Comparison of ENCODE assay signal across 9 cellular contexts in the genomic region with DNA sequence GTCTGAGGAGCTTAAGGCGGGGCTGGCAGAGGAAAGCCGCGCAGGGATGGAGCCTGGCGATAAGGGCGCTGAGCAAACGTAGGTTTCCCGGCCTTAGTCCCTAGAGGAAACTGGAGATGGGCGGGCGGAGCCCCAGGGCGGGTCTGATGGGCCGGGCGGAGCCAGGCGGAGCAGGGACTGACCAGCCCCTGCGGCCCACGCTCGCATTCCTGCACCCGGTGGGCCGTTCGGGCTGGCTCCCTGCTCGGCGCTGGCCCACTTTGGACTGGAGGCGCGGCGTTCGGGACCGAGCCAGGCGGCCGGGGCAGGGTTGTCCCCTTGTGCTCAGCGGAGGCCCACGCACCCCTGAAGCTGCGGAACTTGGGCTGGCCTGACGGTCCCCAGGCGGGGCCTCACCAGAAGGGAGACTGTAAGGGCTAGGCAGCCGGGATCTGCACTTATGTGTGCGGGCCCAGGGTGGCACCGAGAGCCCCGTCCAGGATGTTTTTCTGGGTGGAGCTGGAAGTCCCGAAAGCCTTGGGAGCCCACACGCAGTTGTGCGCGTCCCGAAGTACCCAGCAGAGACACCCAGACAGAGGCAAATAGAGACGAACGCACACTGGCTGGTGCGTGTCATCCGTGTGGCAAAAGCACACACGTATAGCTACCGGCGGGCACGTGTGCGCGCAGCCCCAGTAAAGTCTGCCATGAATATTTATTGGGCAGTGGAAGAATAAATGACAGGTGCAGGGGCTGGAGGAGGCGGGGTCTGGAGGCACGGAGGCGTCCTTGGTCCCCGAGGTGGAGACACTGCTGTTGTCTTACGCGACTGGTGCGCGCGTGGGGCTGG. TPM values are rescaled to one million over a fixed set of nuclear protein-coding genes. Genes with fewer than 3 reads are reported as not detected.
DNase-seq lines count a peak whose midpoint lies in the region; ATAC-seq, FAIRE-seq and TF ChIP-seq lines count a peak whose summit lies in the region.
"Had no signal": no experiment of that assay in that cellular context is flagged by ENCODE, and none has a peak within 500 bp of the region (broad histone marks: within the 10 kb centered on the region; RNA-seq: fewer than 3 reads in every experiment).

No MANE protein-coding gene starts in this region.

- H3K4ac ChIP-seq in H1 (replicated peaks; ENCODE audit: insufficient read length, low read depth, low read length) = peak overlapping the region; percentile 67

- no peak overlapping the region for H2BK120ac ChIP-seq in H1 (replicated peaks; ENCODE audit: low read depth, low read length)

- no peak overlapping the region for H3K56ac ChIP-seq in H1 (replicated peaks; ENCODE audit: insufficient read length, low read depth, low read length)

- POLR2A ChIA-PET in H1 (lab: Charles Lee; ENCODE audit: partially characterized antibody) = interaction anchor here (0.9 to 24.0 kb wide), 13 partner anchors 18 to 243 kb away, joined by 3 to 430 read pairs (median 5); partner anchors contain the start of genes FUS, KAT8 and PYCARD

- TF ChIP-seq EP300 in H1 (IDR thresholded peaks at IDR 0.05; ENCODE audit: borderline replicate concordance in 1 of 2, low read depth in 2 of 2, low read length in 2 of 2) = no peak

- H4K20me1 ChIP-seq in H1 (replicated peaks in 1 of 2; ENCODE audit: control insufficient read depth in 1 of 2, insufficient read depth in 2 of 2, low read length in 2 of 2) = no peaks in the 10 kb centered on the region

- no peaks in the 10 kb centered on the region for H3K79me1 ChIP-seq in H1 (ENCODE audit: low read depth, low read length)

- peaks cover 11% of the 10 kb centered on the region for H3K4me1 ChIP-seq in SJSA1 (replicated peaks)
- peaks cover 0 to 33% (median 20%) of the 10 kb centered on the region in 4 experiments; a peak in 6 of 7 replicates for H3K4me1 ChIP-seq in H1 (replicated peaks in 1 of 4; ENCODE audit: control insufficient read depth in 3 of 4, insufficient read depth in 4 of 4, low read length in 3 of 4)
- H3K4me1 ChIP-seq in mesodermal cell (ENCODE audit: control insufficient read depth, insufficient read depth, low read length, poor library complexity, severe bottlenecking) = peaks cover 10% of the 10 kb centered on the region
- H3K4me1 ChIP-seq in urinary bladder (ENCODE audit: insufficient read depth) = no peaks in the 10 kb centered on the region

- no peak; a peak in 1 of 4 replicates for TF ChIP-seq RAD21 in H1 (IDR thresholded peaks at IDR 0.05 in 1 of 2, conservative IDR thresholded peaks at IDR 0.05 in 1 of 2; ENCODE audit: low read depth in 2 of 2, low read length in 2 of 2)

- H3K27me3 ChIP-seq in SJSA1 (replicated peaks) = peaks cover 54% of the 10 kb centered on the region
- H3K27me3 ChIP-seq in H1 (replicated peaks in 1 of 4; ENCODE audit: control insufficient read depth in 3 of 4, extremely low read depth in 1 of 4, insufficient read depth in 3 of 4, low read length in 3 of 4) = peaks cover 8 to 21% (median 19%) of the 10 kb centered on the region in 4 experiments

- no peak overlapping the region for H2AK5ac ChIP-seq in H1 (ENCODE audit: low read depth, low read length)

- peak overlapping the region; percentile 19 for H4K5ac ChIP-seq in H1 (ENCODE audit: insufficient read length, low read depth, low read length)

- ATAC-seq in GM21423 (IDR thresholded peaks at IDR 0.05; ENCODE audit: unreplicated experiment) = no peak

- H3K9me3 ChIP-seq in SJSA1 (replicated peaks) (no peaks in the 10 kb centered on the region), H1 (ENCODE audit: insufficient read depth in 2 of 2, low read depth in 1 of 2, low read length in 1 of 2) (no peaks in the 10 kb centered on the region), mesodermal cell (ENCODE audit: control insufficient read depth, low read length) (no peaks in the 10 kb centered on the region)

- no peaks in the 10 kb centered on the region for H3K79me2 ChIP-seq in H1 (ENCODE audit: control insufficient read depth in 1 of 2, insufficient read depth in 2 of 2, low read length in 2 of 2)

- H4K91ac ChIP-seq in H1 (replicated peaks; ENCODE audit: insufficient read length, low read length) = no peak overlapping the region

- peak; percentile 40 for DNase-seq in stimulated activated CD4-positive, alpha-beta T cell treated with anti-CD3 and anti-CD28 coated beads, Interleukin-15, amount 100 ng/mL, for 24 hours
- DNase-seq in stimulated activated CD4-positive, alpha-beta T cell treated with anti-CD3 and anti-CD28 coated beads, Interleukin-4, amount 100 ng/mL, for 4 hours = no peak
- DNase-seq in SJSA1 (ENCODE audit: low read depth in 1 of 2, low spot score in 2 of 2) (no peak), H1 (ENCODE audit: low read depth in 1 of 2, low spot score in 2 of 2) (peak; percentile 73 to 86), NCI-H446 (lab: John Stamatoyannopoulos, UW) (no peak)

- H3K4me2 ChIP-seq in H1 (ENCODE audit: insufficient read depth in 1 of 2, low read depth in 2 of 2, low read length in 2 of 2) = peak overlapping the region; percentile 79 to 92

- H3K9ac ChIP-seq in H1 (replicated peaks in 1 of 4; ENCODE audit: extremely low read depth in 1 of 4, low read depth in 3 of 4, low read length in 3 of 4) = no peak overlapping the region

- no peak overlapping the region for H2BK15ac ChIP-seq in H1 (ENCODE audit: low read length)

- no peak overlapping the region for H2AFZ ChIP-seq in H1 (ENCODE audit: low read length)

- peaks cover 19% of the 10 kb centered on the region for H3K23me2 ChIP-seq in H1 (ENCODE audit: low read depth, low read length)

- 0 out of 4 replicates have a peak, but pooled peaks of 1 of the 3 experiments have one; percentile 5 for TF ChIP-seq CTCF in H1 (IDR thresholded peaks at IDR 0.05; ENCODE audit: control extremely low read depth in 1 of 3, insufficient read depth in 1 of 3, low read depth in 1 of 3, low read length in 3 of 3)

- H3K27ac ChIP-seq in SJSA1 (no peak overlapping the region), H1 (ENCODE audit: low read depth, low read length) (no peak overlapping the region), mesodermal cell (ENCODE audit: low read depth, low read length, severe bottlenecking) (no peak overlapping the region), urinary bladder (ENCODE audit: low read depth) (no peak overlapping the region)

- no peak overlapping the region for H2BK20ac ChIP-seq in H1 (ENCODE audit: low read length)

- H3K4me3 ChIP-seq in SJSA1 = peak overlapping the region; percentile 20
- H3K4me3 ChIP-seq in H1 (ENCODE audit: extremely low read depth in 1 of 4, insufficient read depth in 2 of 4, low read depth in 3 of 4, low read length in 4 of 4) = peak overlapping the region; percentile 30 to 74 (median 59)
- peak overlapping the region; percentile 31 for H3K4me3 ChIP-seq in mesodermal cell (ENCODE audit: extremely low read depth, insufficient read depth, low read length, poor library complexity, severe bottlenecking)
- H3K4me3 ChIP-seq in urinary bladder (ENCODE audit: low read depth, low read length) = peak overlapping the region; percentile 27

- CTCF ChIA-PET in H1 (lab: Charles Lee; ENCODE audit: partially characterized antibody) = interaction anchor here (0.5 to 2.6 kb wide), 16 partner anchors 13 to 245 kb away, joined by 3 to 10 read pairs (median 3); partner anchors contain the start of gene PYCARD

- H3K23ac ChIP-seq in H1 (ENCODE audit: insufficient read length) = no peak overlapping the region

- H3K18ac ChIP-seq in H1 (ENCODE audit: extremely low read depth, low read length) = no peak overlapping the region; the same call in 1 of the 2 replicates

- H4K8ac ChIP-seq in H1 (ENCODE audit: extremely low read depth, insufficient read depth, low read length) = peak overlapping the region; percentile 93

- FAIRE-seq in H1 (lab: Jason Lieb, UNC) = no peak
- FAIRE-seq: colon had no signal

- H3K36me3 ChIP-seq in SJSA1 = no peaks in the 10 kb centered on the region
- no peaks in the 10 kb centered on the region for H3K36me3 ChIP-seq in H1 (ENCODE audit: control insufficient read depth in 2 of 4, insufficient read depth in 4 of 4, low read length in 3 of 4)
- H3K36me3 ChIP-seq in mesodermal cell (ENCODE audit: control insufficient read depth, insufficient read depth, low read length) = no peaks in the 10 kb centered on the region
- no peaks in the 10 kb centered on the region for H3K36me3 ChIP-seq in urinary bladder (ENCODE audit: insufficient read depth)

- WGBS in H1 (ENCODE audit: extremely low coverage in 1 of 2, insufficient coverage in 1 of 2, insufficient read length in 1 of 2, insufficient replicate concordance in 2 of 2, low coverage in 1 of 2, low lambda C conversion rate in 2 of 2, missing lambda C conversion rate in 1 of 2), 2 experiments = 3% methylated on average over 47 of the region's 61 CpGs; no CpG with 5 or more reads in 1 of the 2 experiments
- 1 to 2% methylated on average over 59 to 61 of the region's 61 CpGs for WGBS in mesodermal cell (ENCODE audit: insufficient coverage in 2 of 2), 2 experiments
- under 1% methylated on average over 61 of the region's 61 CpGs for WGBS in urinary bladder

- H2BK5ac ChIP-seq in H1 (ENCODE audit: low read depth, low read length) = 0 out of 2 replicates have a peak overlapping the region, but pooled peaks have one; percentile 24

- peak overlapping the region; percentile 84; the same call in 1 of the 2 replicates for H2BK12ac ChIP-seq in H1 (ENCODE audit: low read depth, low read length)

- TF ChIP-seq POLR2A in H1 (IDR thresholded peaks at IDR 0.05; ENCODE audit: control extremely low read depth in 1 of 2, low read depth in 2 of 2, low read length in 2 of 2) = no peak

- H3K14ac ChIP-seq in H1 (ENCODE audit: insufficient read length) = no peak overlapping the region

RNA-seq across cellular contexts. Expression of gene PYDC1, which starts 1.4 kb away (rescaled TPM):
- total RNA-seq in SJSA1 (2014; rRNA removed; shearing (Covaris generic)) = not detected in 2 replicates
- 3.0 and 3.5 TPM in 2 replicates for total RNA-seq in H1 (2021; fragmentation: NEBNext Ultra II Directional; extraction: Animal tissue kit (Norgen Biotek cat#: 25700))
- polyA plus RNA-seq in H1 (2011; rRNA removed) (5.9 and 11.1 TPM in 2 replicates), urinary bladder (not detected)
- polyA plus RNA-seq in H1 (2011; cell fraction: cytosol; rRNA removed) = 6.0 TPM
- 3.6 TPM for polyA plus RNA-seq in H1 (2011; cell fraction: nucleus; rRNA removed)
- polyA plus RNA-seq in H1 (2012, experiment 1 of 2) = 2.5 to 6.9 TPM (median 3.8 TPM) in 4 replicates
- polyA plus RNA-seq in H1 (2012, experiment 2 of 2) = 13.3 TPM
- polyA plus RNA-seq in H1 (2013, experiment 1 of 2) = 2.0 TPM
- polyA plus RNA-seq in H1 (2013, experiment 2 of 2) = 1.6 TPM
- polyA minus RNA-seq in H1 (2011; rRNA and poly(A)+ RNA removed) = 0.56 TPM in 1 of 2 replicates, not detected in the other
- not detected for polyA minus RNA-seq in H1 (2011; cell fraction: cytosol; rRNA and poly(A)+ RNA removed)
- polyA minus RNA-seq in H1 (2011; cell fraction: nucleus; rRNA and poly(A)+ RNA removed) = not detected
- polyA plus RNA-seq in mesodermal cell (2013, experiment 1 of 2) = not detected
- polyA plus RNA-seq in mesodermal cell (2013, experiment 2 of 2) = not detected
- total RNA-seq in urinary bladder = not detected

RNA-seq across cellular contexts. Expression of gene TRIM72, which starts 1.6 kb away (rescaled TPM):
- total RNA-seq in SJSA1 (2014; rRNA removed; shearing (Covaris generic)) = not detected in 2 replicates
- 1.3 and 2.1 TPM in 2 replicates for total RNA-seq in H1 (2021; fragmentation: NEBNext Ultra II Directional; extraction: Animal tissue kit (Norgen Biotek cat#: 25700))
- polyA plus RNA-seq in H1 (2011; rRNA removed) (0.57 and 0.97 TPM in 2 replicates), urinary bladder (0.05 TPM)
- polyA plus RNA-seq in H1 (2011; cell fraction: cytosol; rRNA removed) = 0.58 TPM
- polyA plus RNA-seq in H1 (2011; cell fraction: nucleus; rRNA removed) = 1.3 TPM
- 0.84 to 1.6 TPM (median 1.1 TPM) in 4 replicates for polyA plus RNA-seq in H1 (2012, experiment 1 of 2)
- 0.38 TPM for polyA plus RNA-seq in H1 (2012, experiment 2 of 2)
- polyA plus RNA-seq in H1 (2013, experiment 1 of 2) = 0.28 TPM
- 0.26 TPM for polyA plus RNA-seq in H1 (2013, experiment 2 of 2)
- polyA minus RNA-seq in H1 (2011; rRNA and poly(A)+ RNA removed) = 0.57 and 0.93 TPM in 2 replicates
- polyA minus RNA-seq in H1 (2011; cell fraction: cytosol; rRNA and poly(A)+ RNA removed) = 2.1 TPM
- polyA minus RNA-seq in H1 (2011; cell fraction: nucleus; rRNA and poly(A)+ RNA removed) = 0.50 TPM
- polyA plus RNA-seq in mesodermal cell (2013, experiment 1 of 2) = not detected
- not detected for polyA plus RNA-seq in mesodermal cell (2013, experiment 2 of 2)
- total RNA-seq in urinary bladder = 2.5 TPM

RNA-seq across cellular contexts. Expression of gene PYCARD, which starts 12.9 kb away (rescaled TPM):
- total RNA-seq in SJSA1 (2014; rRNA removed; shearing (Covaris generic)) = 15.4 and 21.6 TPM in 2 replicates
- total RNA-seq in H1 (2021; fragmentation: NEBNext Ultra II Directional; extraction: Animal tissue kit (Norgen Biotek cat#: 25700)) = 29.9 and 32.2 TPM in 2 replicates
- 77.9 and 87.0 TPM in 2 replicates for polyA plus RNA-seq in H1 (2011; rRNA removed)
- 73.9 TPM for polyA plus RNA-seq in H1 (2011; cell fraction: cytosol; rRNA removed)
- 54.1 TPM for polyA plus RNA-seq in H1 (2011; cell fraction: nucleus; rRNA removed)
- 36.7 to 66.7 TPM (median 58.8 TPM) in 4 replicates for polyA plus RNA-seq in H1 (2012, experiment 1 of 2)
- polyA plus RNA-seq in H1 (2012, experiment 2 of 2) = 41.9 TPM
- polyA plus RNA-seq in H1 (2013, experiment 1 of 2) = 29.1 TPM
- polyA plus RNA-seq in H1 (2013, experiment 2 of 2) = 29.0 TPM
- polyA minus RNA-seq in H1 (2011; rRNA and poly(A)+ RNA removed) = 9.6 and 13.2 TPM in 2 replicates
- 17.5 TPM for polyA minus RNA-seq in H1 (2011; cell fraction: cytosol; rRNA and poly(A)+ RNA removed)
- 11.4 TPM for polyA minus RNA-seq in H1 (2011; cell fraction: nucleus; rRNA and poly(A)+ RNA removed)
- polyA plus RNA-seq in mesodermal cell (2013, experiment 1 of 2) = 4.3 TPM
- 3.2 TPM for polyA plus RNA-seq in mesodermal cell (2013, experiment 2 of 2)
- 21.7 TPM for total RNA-seq in urinary bladder
- polyA plus RNA-seq in urinary bladder = 34.9 TPM

RNA-seq across cellular contexts. Expression of gene FUS, which starts 35.6 kb away (rescaled TPM):
- total RNA-seq in SJSA1 (2014; rRNA removed; shearing (Covaris generic)) = 32.0 and 37.5 TPM in 2 replicates
- total RNA-seq in H1 (2021; fragmentation: NEBNext Ultra II Directional; extraction: Animal tissue kit (Norgen Biotek cat#: 25700)) = 685 and 686 TPM in 2 replicates
- 484 and 491 TPM in 2 replicates for polyA plus RNA-seq in H1 (2011; rRNA removed)
- 464 TPM for polyA plus RNA-seq in H1 (2011; cell fraction: cytosol; rRNA removed)
- 680 TPM for polyA plus RNA-seq in H1 (2011; cell fraction: nucleus; rRNA removed)
- polyA plus RNA-seq in H1 (2012, experiment 1 of 2) = 1,043 to 1,228 TPM (median 1,129 TPM) in 4 replicates
- polyA plus RNA-seq in H1 (2012, experiment 2 of 2) = 352 TPM
- 689 TPM for polyA plus RNA-seq in H1 (2013, experiment 1 of 2)
- 688 TPM for polyA plus RNA-seq in H1 (2013, experiment 2 of 2)
- 207 and 224 TPM in 2 replicates for polyA minus RNA-seq in H1 (2011; rRNA and poly(A)+ RNA removed)
- polyA minus RNA-seq in H1 (2011; cell fraction: cytosol; rRNA and poly(A)+ RNA removed) = 462 TPM
- polyA minus RNA-seq in H1 (2011; cell fraction: nucleus; rRNA and poly(A)+ RNA removed) = 413 TPM
- 270 TPM for polyA plus RNA-seq in mesodermal cell (2013, experiment 1 of 2)
- 250 TPM for polyA plus RNA-seq in mesodermal cell (2013, experiment 2 of 2)
- 81.6 TPM for total RNA-seq in urinary bladder
- 159 TPM for polyA plus RNA-seq in urinary bladder

RNA-seq across cellular contexts. Expression of gene ITGAM, which starts 44.3 kb away (rescaled TPM):
- total RNA-seq in SJSA1 (2014; rRNA removed; shearing (Covaris generic)) = 0.05 TPM in 1 of 2 replicates, not detected in the other
- total RNA-seq in H1 (2021; fragmentation: NEBNext Ultra II Directional; extraction: Animal tissue kit (Norgen Biotek cat#: 25700)) = 0.22 and 0.44 TPM in 2 replicates
- 2.0 and 2.9 TPM in 2 replicates for polyA plus RNA-seq in H1 (2011; rRNA removed)
- 1.5 TPM for polyA plus RNA-seq in H1 (2011; cell fraction: cytosol; rRNA removed)
- 4.1 TPM for polyA plus RNA-seq in H1 (2011; cell fraction: nucleus; rRNA removed)
- polyA plus RNA-seq in H1 (2012, experiment 1 of 2) = 0.84 to 1.6 TPM (median 1.5 TPM) in 4 replicates
- polyA plus RNA-seq in H1 (2012, experiment 2 of 2) = 0.92 TPM
- 0.73 TPM for polyA plus RNA-seq in H1 (2013, experiment 1 of 2)
- polyA plus RNA-seq in H1 (2013, experiment 2 of 2) = 0.29 TPM
- 1.9 and 2.5 TPM in 2 replicates for polyA minus RNA-seq in H1 (2011; rRNA and poly(A)+ RNA removed)
- 0.29 TPM for polyA minus RNA-seq in H1 (2011; cell fraction: cytosol; rRNA and poly(A)+ RNA removed)
- polyA minus RNA-seq in H1 (2011; cell fraction: nucleus; rRNA and poly(A)+ RNA removed) = 1.00 TPM
- polyA plus RNA-seq in mesodermal cell (2013, experiment 1 of 2) = not detected
- not detected for polyA plus RNA-seq in mesodermal cell (2013, experiment 2 of 2)
- total RNA-seq in urinary bladder = 6.9 TPM
- polyA plus RNA-seq in urinary bladder = 6.5 TPM

Comparison
In these comparisons a context has a peak if more than half of its experiments do, and no peak if none do; other contexts are left out.
1. DNase-seq: peak in stimulated activated CD4-positive, alpha-beta T cell treated with anti-CD3 and anti-CD28 coated beads, Interleukin-15, amount 100 ng/mL, for 24 hours (single experiment) and H1 (2 of 2); none in stimulated activated CD4-positive, alpha-beta T cell treated with anti-CD3 and anti-CD28 coated beads, Interleukin-4, amount 100 ng/mL, for 4 hours (0 of 2), SJSA1 (0 of 2) and NCI-H446 (0 of 2).
2. Peak in every context shown above with its lines, with median percentiles within 50 percentile points of each other: H3K4me3 ChIP-seq.